ENCODE assay signal across 12 cellular contexts in the genomic region with DNA sequence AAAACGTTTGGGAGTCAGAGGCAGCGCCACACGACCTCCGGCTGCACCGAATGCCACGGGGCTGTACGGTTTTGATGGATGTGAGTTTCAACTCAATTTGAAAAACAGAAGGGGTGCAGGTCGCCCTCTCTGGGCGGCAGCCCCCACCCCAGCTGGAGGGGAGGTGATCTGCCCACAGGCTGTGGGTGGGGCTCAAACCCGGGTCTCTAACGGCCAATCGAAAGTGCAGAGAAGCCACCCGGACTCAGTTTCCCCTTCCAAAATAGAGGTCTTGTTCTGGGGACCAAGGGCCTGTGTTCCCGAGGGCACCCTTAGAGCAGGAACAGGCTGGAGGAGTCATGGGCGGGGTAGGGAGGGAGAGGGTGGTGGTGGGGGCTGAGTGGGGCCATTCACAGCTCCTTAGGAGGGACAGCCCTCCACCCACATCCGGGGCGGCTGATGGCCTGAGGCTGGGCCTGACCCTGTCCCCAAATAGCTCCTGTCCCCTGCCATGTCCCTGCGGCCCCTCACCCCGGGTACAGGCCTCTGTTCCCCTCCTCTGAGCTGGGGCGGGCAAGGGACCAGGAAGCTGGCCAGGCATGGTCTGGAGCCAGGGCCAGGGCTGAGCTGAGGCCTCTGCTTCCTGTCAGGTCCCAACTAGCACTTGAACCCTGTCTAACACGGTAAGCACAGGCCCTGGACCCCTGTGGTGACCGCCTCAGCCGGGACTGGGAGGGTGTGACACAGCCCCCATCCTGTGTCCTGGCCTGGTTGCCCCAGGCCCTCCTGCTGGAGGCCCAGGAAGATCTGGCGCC. TPM values are rescaled to one million over a fixed set of nuclear protein-coding genes. Genes with fewer than 3 reads are reported as not detected.
DNase-seq lines count a peak whose midpoint lies in the region; TF ChIP-seq lines count a peak whose summit lies in the region.
"Had no signal": no experiment of that assay in that cellular context is flagged by ENCODE, and none has a peak within 500 bp of the region (broad histone marks: within the 10 kb centered on the region; RNA-seq: fewer than 3 reads in every experiment).

No MANE protein-coding gene starts in this region.

- no peaks in the 10 kb centered on the region for H3K9me3 Mint-ChIP-seq in HFFc6
- H3K9me3 Mint-ChIP-seq: activated CD4-positive, alpha-beta T cell treated with anti-CD3 and anti-CD28 coated beads, Interleukin-2, amount 10 ng/mL, durations not matched to agents 24 days and 14 days had no signal

- H3K4me3 ChIP-seq in colonic mucosa (no peak overlapping the region), liver (ENCODE audit: low read depth in 1 of 3, low read length in 3 of 3) (no peak overlapping the region), subcutaneous abdominal adipose tissue (ENCODE audit: low read depth in 1 of 5, low read length in 5 of 5) (peak overlapping the region in 1 of 5 donors; percentile 15)

- no peaks in the 10 kb centered on the region for H3K4me1 ChIP-seq in colonic mucosa
- peaks cover 3 to 32% (median 15%) of the 10 kb centered on the region in 4 donors for H3K4me1 ChIP-seq in liver (ENCODE audit: control insufficient read depth in 4 of 4, insufficient read depth in 4 of 4, low read length in 3 of 4)
- H3K4me1 ChIP-seq in subcutaneous abdominal adipose tissue (ENCODE audit: control insufficient read depth in 5 of 5, insufficient read depth in 5 of 5, low read length in 5 of 5) = peaks cover 31 to 87% (median 78%) of the 10 kb centered on the region in 5 donors

- DNase-seq in HFFc6 (no peak), colonic mucosa (no peak), HUDEP-2 (lab: John Stamatoyannopoulos, UW; ENCODE audit: unreplicated experiment in 76 of 76) (no peak), CD1c-positive myeloid dendritic cell (ENCODE audit: extremely low spot score) (no peak), NCI-H510A treated with DMSO at 0.1 percent for 48 hours (lab: John Stamatoyannopoulos, UW) (no peak), GM10266 (ENCODE audit: extremely low spot score) (no peak)
- DNase-seq: activated CD4-positive, alpha-beta T cell treated with anti-CD3 and anti-CD28 coated beads, Interleukin-2, amount 10 ng/mL, durations not matched to agents 24 days and 14 days; NCI-H82; stimulated activated CD8-positive, alpha-beta memory T cell treated with anti-CD3 and anti-CD28 coated beads, Interleukin-4, amount 100 ng/mL, for 48 hours had no signal

- H3K36me3 Mint-ChIP-seq in HFFc6 (ENCODE audit: low read depth) = no peaks in the 10 kb centered on the region
- H3K36me3 Mint-ChIP-seq: natural killer cell treated with Interleukin-12 subunit alpha and Interleukin-12 subunit beta and Interleukin-15 and Interleukin-18, amount 100 ng/mL, for 72 hours had no signal

- peaks cover 33% of the 10 kb centered on the region for H3K4me1 Mint-ChIP-seq in HFFc6 (ENCODE audit: low read depth)
- H3K4me1 Mint-ChIP-seq: activated CD4-positive, alpha-beta T cell treated with anti-CD3 and anti-CD28 coated beads, Interleukin-2, amount 10 ng/mL, durations not matched to agents 24 days and 14 days had no signal

- no peak for TF ChIP-seq RAD21 in liver (IDR thresholded peaks at IDR 0.05)

- no peaks in the 10 kb centered on the region for H3K9me3 ChIP-seq in colonic mucosa
- H3K9me3 ChIP-seq in liver (ENCODE audit: control insufficient read depth in 4 of 4, low read length in 3 of 4) = no peaks in the 10 kb centered on the region
- H3K9me3 ChIP-seq in subcutaneous abdominal adipose tissue (ENCODE audit: control insufficient read depth in 5 of 5, low read length in 5 of 5) = no peaks in the 10 kb centered on the region

- TF ChIP-seq CTCF in HFFc6 (IDR thresholded peaks at IDR 0.05) (no peak), colonic mucosa (IDR thresholded peaks at IDR 0.05) (no peak), liver (IDR thresholded peaks at IDR 0.05; ENCODE audit: low read depth, low read length, missing input control) (no peak), GM10266 (IDR thresholded peaks at IDR 0.05; ENCODE audit: control insufficient read depth, insufficient read depth, low read depth, missing control alignments) (no peak)

- H3K27me3 ChIP-seq in colonic mucosa (no peaks in the 10 kb centered on the region), liver (ENCODE audit: control insufficient read depth in 4 of 4, insufficient read depth in 4 of 4, low read length in 3 of 4) (no peaks in the 10 kb centered on the region), subcutaneous abdominal adipose tissue (ENCODE audit: control insufficient read depth in 5 of 5, insufficient read depth in 4 of 5, low read length in 5 of 5) (peaks cover 0 to 10% (median 0%) of the 10 kb centered on the region in 5 donors)

- H3K27me3 Mint-ChIP-seq in HFFc6 (ENCODE audit: insufficient read depth) = peaks cover 3% of the 10 kb centered on the region; the same call in 1 of the 2 replicates
- H3K27me3 Mint-ChIP-seq: activated CD4-positive, alpha-beta T cell treated with anti-CD3 and anti-CD28 coated beads, Interleukin-2, amount 10 ng/mL, durations not matched to agents 24 days and 14 days; natural killer cell treated with Interleukin-12 subunit alpha and Interleukin-12 subunit beta and Interleukin-15 and Interleukin-18, amount 100 ng/mL, for 72 hours had no signal

- H3K27ac ChIP-seq in colonic mucosa (peak overlapping the region; percentile 55), liver (ENCODE audit: low read depth in 1 of 2, low read length in 2 of 2) (peak overlapping the region in 1 of 2 donors; percentile 60), subcutaneous abdominal adipose tissue (ENCODE audit: low read depth, low read length) (peak overlapping the region; percentile 76)

- 75% methylated on average over 24 of the region's 24 CpGs for WGBS in liver

- H3K27ac Mint-ChIP-seq in HFFc6 = peak overlapping the region; percentile 64
- H3K27ac Mint-ChIP-seq: activated CD4-positive, alpha-beta T cell treated with anti-CD3 and anti-CD28 coated beads, Interleukin-2, amount 10 ng/mL, durations not matched to agents 24 days and 14 days had no signal

- peak overlapping the region; percentile 32; the same call in 1 of the 2 replicates for H3K4me3 Mint-ChIP-seq in HFFc6
- H3K4me3 Mint-ChIP-seq: activated CD4-positive, alpha-beta T cell treated with anti-CD3 and anti-CD28 coated beads, Interleukin-2, amount 10 ng/mL, durations not matched to agents 24 days and 14 days had no signal

- intact Hi-C loops in colonic mucosa (cut with DNase I) = no loop called here

- no peak overlapping the region for H3K9ac ChIP-seq in colonic mucosa (ENCODE audit: low read depth in 2 of 2, low read length in 2 of 2)
- no peak overlapping the region for H3K9ac ChIP-seq in liver (ENCODE audit: low read depth in 1 of 2, low read length in 2 of 2)
- H3K9ac ChIP-seq in subcutaneous abdominal adipose tissue (ENCODE audit: low read length in 5 of 5) = peak overlapping the region in 1 of 5 donors; percentile 26

- H3K36me3 ChIP-seq in colonic mucosa (no peaks in the 10 kb centered on the region), liver (ENCODE audit: control insufficient read depth in 4 of 4, insufficient read depth in 3 of 4, low read depth in 1 of 4, low read length in 3 of 4) (no peaks in the 10 kb centered on the region), subcutaneous abdominal adipose tissue (ENCODE audit: control insufficient read depth in 5 of 5, insufficient read depth in 5 of 5, low read length in 5 of 5) (peaks cover 0 to 5% (median 0%) of the 10 kb centered on the region in 5 donors)

TF ChIP-seq in liver, 16 proteins besides CTCF, POLR2A, EP300 and RAD21:
- TF ChIP-seq JUND (IDR thresholded peaks at IDR 0.05) (no peak), SP1 (IDR thresholded peaks at IDR 0.05) (peak; percentile 25), HNF4G (IDR thresholded peaks at IDR 0.05) (no peak), NR2F2 (IDR thresholded peaks at IDR 0.05) (peak; percentile 88), EGR1 (IDR thresholded peaks at IDR 0.05; ENCODE audit: low read depth in 2 of 2) (no peak), ATF3 (IDR thresholded peaks at IDR 0.05) (no peak), RXRA (IDR thresholded peaks at IDR 0.05) (peak; percentile 86 to 92), HNF4A (conservative IDR thresholded peaks at IDR 0.05) (no peak), YY1 (IDR thresholded peaks at IDR 0.05) (no peak)
- TF ChIP-seq, protein P1, sequence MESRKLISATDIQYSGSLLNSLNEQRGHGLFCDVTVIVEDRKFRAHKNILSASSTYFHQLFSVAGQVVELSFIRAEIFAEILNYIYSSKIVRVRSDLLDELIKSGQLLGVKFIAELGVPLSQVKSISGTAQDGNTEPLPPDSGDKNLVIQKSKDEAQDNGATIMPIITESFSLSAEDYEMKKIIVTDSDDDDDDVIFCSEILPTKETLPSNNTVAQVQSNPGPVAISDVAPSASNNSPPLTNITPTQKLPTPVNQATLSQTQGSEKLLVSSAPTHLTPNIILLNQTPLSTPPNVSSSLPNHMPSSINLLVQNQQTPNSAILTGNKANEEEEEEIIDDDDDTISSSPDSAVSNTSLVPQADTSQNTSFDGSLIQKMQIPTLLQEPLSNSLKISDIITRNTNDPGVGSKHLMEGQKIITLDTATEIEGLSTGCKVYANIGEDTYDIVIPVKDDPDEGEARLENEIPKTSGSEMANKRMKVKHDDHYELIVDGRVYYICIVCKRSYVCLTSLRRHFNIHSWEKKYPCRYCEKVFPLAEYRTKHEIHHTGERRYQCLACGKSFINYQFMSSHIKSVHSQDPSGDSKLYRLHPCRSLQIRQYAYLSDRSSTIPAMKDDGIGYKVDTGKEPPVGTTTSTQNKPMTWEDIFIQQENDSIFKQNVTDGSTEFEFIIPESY (IDR thresholded peaks at IDR 0.05) = no peak
TF ChIP-seq in liver: peak in this region for 3.

RNA-seq across cellular contexts. Expression of gene NOTCH1, which starts 22.6 kb away (rescaled TPM):
- 10 to 100 TPM; 12.1 to 17.1 (median 14.7) TPM for total RNA-seq in HFFc6 (2021; fragmentation: NEBNext Ultra II Directional; extraction: Animal tissue kit (Norgen Biotek cat#: 25700))
- total RNA-seq in colonic mucosa (10 to 100 TPM; 49.3 to 99.4 TPM), liver (10 to 100 TPM in 1 of 2 donors, 1 to 10 TPM in 1; 9.4 to 22.3 TPM)
- polyA plus RNA-seq in liver = 1 to 10 TPM; 2.4 to 7.5 TPM
